In genomic region chr2:120820263-120820884, GRCh38 we compare ENCODE assay signal across 8 cellular contexts.
DNase-seq lines count a peak whose midpoint lies in the region; ATAC-seq and TF ChIP-seq lines count a peak whose summit lies in the region.

No MANE protein-coding gene starts in this region.

- DNase-seq in DMS79 (lab: John Stamatoyannopoulos, UW) (peak; percentile 20), NCI-H82 (lab: John Stamatoyannopoulos, UW) (peak; percentile 97), fibroblast of pulmonary artery (ENCODE audit: low read depth) (peak; percentile 58), psoas muscle (peak in 1 of 2 donors; percentile 59), immature natural killer cell (no peak), RWPE1 (ENCODE audit: low spot score) (no peak)

- H3K36me3 ChIP-seq in psoas muscle (ENCODE audit: insufficient read depth in 1 of 2, low read depth in 1 of 2): no peaks in the 10 kb centered on the region

- H3K9me3 Mint-ChIP-seq in immature natural killer cell: no peaks in the 10 kb centered on the region

- ATAC-seq in psoas muscle: peak in 2 of 4 donors; percentile 21 to 40
- no peak for ATAC-seq in GM19452 (IDR thresholded peaks at IDR 0.05; ENCODE audit: unreplicated experiment)
- ATAC-seq in HG02981 (IDR thresholded peaks at IDR 0.05; ENCODE audit: unreplicated experiment): no peak

- no peak overlapping the region for H3K27ac Mint-ChIP-seq in immature natural killer cell

- no peak overlapping the region for H3K4me3 Mint-ChIP-seq in immature natural killer cell

- H3K36me3 Mint-ChIP-seq in immature natural killer cell: no peaks in the 10 kb centered on the region

- no peak for TF ChIP-seq CTCF in fibroblast of pulmonary artery (IDR thresholded peaks at IDR 0.05; ENCODE audit: low read length, missing control alignments)
- TF ChIP-seq CTCF in psoas muscle (IDR thresholded peaks at IDR 0.05): no peak
- no peak for TF ChIP-seq CTCF in RWPE1 (conservative IDR thresholded peaks at IDR 0.05; ENCODE audit: low read depth)

- POLR2A ChIA-PET in RWPE1 (lab: Yijun Ruan, JAX; ENCODE audit: low non-redundant PET): no interaction called here

- H3K4me3 ChIP-seq in fibroblast of pulmonary artery (replicated peaks; ENCODE audit: low read depth, low read length) (peak overlapping the region; percentile 6), psoas muscle (no peak overlapping the region)

- no peaks in the 10 kb centered on the region for H3K4me1 Mint-ChIP-seq in immature natural killer cell

- H3K4me1 ChIP-seq in psoas muscle: no peaks in the 10 kb centered on the region

- WGBS in psoas muscle, 3 donors: 32 to 53% (median 40%) methylated on average over 17 of the region's 17 CpGs

- CTCF ChIA-PET in RWPE1 (lab: Yijun Ruan, JAX): no interaction called here

- intact Hi-C loops in psoas muscle (cut with DNase I): no loop called here

- no peaks in the 10 kb centered on the region for H3K9me3 ChIP-seq in psoas muscle

- peaks cover 0 to 2% (median 0%) of the 10 kb centered on the region in 3 donors for H3K27me3 Mint-ChIP-seq in immature natural killer cell (ENCODE audit: low read depth in 3 of 3)

- peaks cover 0 to 3% (median 0%) of the 10 kb centered on the region in 3 donors for H3K27me3 ChIP-seq in psoas muscle (ENCODE audit: insufficient read depth in 3 of 3, low read length in 2 of 3)

- peak overlapping the region; percentile 36 for H3K27ac ChIP-seq in psoas muscle
- H3K27ac ChIP-seq in RWPE1: no peak overlapping the region

Comparison
In these comparisons a context has a peak if more than half of its experiments do, and no peak if none do; other contexts are left out.
1. DNase-seq: peak in DMS79 (single experiment), NCI-H82 (single experiment) and fibroblast of pulmonary artery (single experiment); none in immature natural killer cell (0 of 3) and RWPE1 (single experiment).